ENCODE assay signal across 1 cellular context in genomic region chr9:137815256-137816255, GRCh38.
TF ChIP-seq lines count a peak whose summit lies in the region.

No MANE protein-coding gene starts in this region.

TF ChIP-seq in GM23338, 12 proteins besides CTCF, POLR2A, EP300 and RAD21 (continued from another document):
- TF ChIP-seq ZNF462 (CRISPR knock-in tag; IDR thresholded peaks at IDR 0.05) (no peak), STAT1 (IDR thresholded peaks at IDR 0.05; ENCODE audit: unreplicated experiment) (no peak), NANOG (IDR thresholded peaks at IDR 0.05; ENCODE audit: borderline replicate concordance) (no peak), EZH2phosphoT487 (IDR thresholded peaks at IDR 0.05; ENCODE audit: unreplicated experiment) (no peak), ETS1 (IDR thresholded peaks at IDR 0.05) (no peak), ZNF114 (CRISPR knock-in tag; IDR thresholded peaks at IDR 0.05) (no peak), POLR2AphosphoS5 (IDR thresholded peaks at IDR 0.05; ENCODE audit: low read depth) (no peak)
TF ChIP-seq in GM23338: peak in this region for 0.
